ENCODE assay signal across 13 cellular contexts in the genomic region with DNA sequence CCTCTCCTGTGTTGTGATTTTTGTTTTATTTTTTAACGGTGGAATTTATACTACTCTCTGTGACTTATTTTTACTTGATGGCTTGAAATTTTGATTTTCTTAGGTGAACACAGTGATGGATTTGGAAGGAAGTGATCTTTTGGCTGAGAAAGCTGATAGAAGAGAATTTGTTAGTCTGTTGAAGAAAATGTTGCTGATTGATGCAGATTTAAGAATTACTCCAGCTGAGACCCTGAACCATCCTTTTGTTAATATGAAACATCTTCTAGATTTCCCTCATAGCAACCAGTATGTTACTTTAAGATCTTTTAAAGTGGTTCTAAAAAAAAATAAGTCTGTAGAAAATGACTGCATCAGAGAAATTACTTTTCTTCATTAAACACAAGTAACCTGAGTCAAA. TPM values are rescaled to one million over a fixed set of nuclear protein-coding genes. Genes with fewer than 3 reads are reported as not detected.
DNase-seq lines count a peak whose midpoint lies in the region; ATAC-seq and TF ChIP-seq lines count a peak whose summit lies in the region.
"Had no signal": no experiment of that assay in that cellular context is flagged by ENCODE, and none has a peak within 500 bp of the region (broad histone marks: within the 10 kb centered on the region; RNA-seq: fewer than 3 reads in every experiment).

No MANE protein-coding gene starts in this region.

- peak overlapping the region; percentile 26 to 39 for H3K27ac Mint-ChIP-seq in natural killer cell treated with Interleukin-12 subunit alpha and Interleukin-12 subunit beta and Interleukin-15 and Interleukin-18, amount 100 ng/mL, for 72 hours
- no peak overlapping the region for H3K27ac Mint-ChIP-seq in natural killer cell
- peak overlapping the region; percentile 46; the same call in 1 of the 2 replicates for H3K27ac Mint-ChIP-seq in WTC11
- H3K27ac Mint-ChIP-seq in endothelial cell (ENCODE audit: unreplicated experiment), result no peak overlapping the region
- H3K27ac Mint-ChIP-seq: CD4-positive, alpha-beta T cell had no signal

- peaks cover 14% of the 10 kb centered on the region for H3K36me3 ChIP-seq in colonic mucosa
- H3K36me3 ChIP-seq: BE2C had no signal

- H3K9me3 ChIP-seq in colonic mucosa, result no peaks in the 10 kb centered on the region
- H3K9me3 ChIP-seq: BE2C, Caco-2, HAP-1 had no signal

- peaks cover 11% of the 10 kb centered on the region for H3K36me3 Mint-ChIP-seq in natural killer cell treated with Interleukin-12 subunit alpha and Interleukin-12 subunit beta and Interleukin-15 and Interleukin-18, amount 100 ng/mL, for 72 hours
- H3K36me3 Mint-ChIP-seq in natural killer cell (no peaks in the 10 kb centered on the region), WTC11 (peaks cover 17% of the 10 kb centered on the region), endothelial cell (ENCODE audit: low read depth, unreplicated experiment) (peaks cover 5% of the 10 kb centered on the region)

- no peaks in the 10 kb centered on the region for H3K4me1 ChIP-seq in colonic mucosa
- H3K4me1 ChIP-seq: BE2C, Caco-2, HAP-1 had no signal

- no peak for DNase-seq in natural killer cell treated with Interleukin-12 subunit alpha and Interleukin-12 subunit beta and Interleukin-15 and Interleukin-18, amount 100 ng/mL, for 72 hours (ENCODE audit: low spot score)
- DNase-seq in natural killer cell (no peak), WTC11 (ENCODE audit: low spot score) (no peak), endothelial cell (ENCODE audit: low spot score) (no peak), colonic mucosa (no peak), sciatic nerve (ENCODE audit: low spot score) (no peak)
- DNase-seq: ACHN; BE2C; C1 segment of cervical spinal cord; Caco-2; CD4-positive, alpha-beta T cell had no signal

- no peak for ATAC-seq in natural killer cell treated with Interleukin-12 subunit alpha and Interleukin-12 subunit beta and Interleukin-15 and Interleukin-18, amount 100 ng/mL, for 72 hours
- no peak for ATAC-seq in natural killer cell
- no peak for ATAC-seq in WTC11
- no peak for ATAC-seq in HG03432 (IDR thresholded peaks at IDR 0.05; ENCODE audit: unreplicated experiment)
- ATAC-seq in sciatic nerve, result no peak

- no peaks in the 10 kb centered on the region for H3K27me3 Mint-ChIP-seq in natural killer cell treated with Interleukin-12 subunit alpha and Interleukin-12 subunit beta and Interleukin-15 and Interleukin-18, amount 100 ng/mL, for 72 hours
- no peaks in the 10 kb centered on the region for H3K27me3 Mint-ChIP-seq in natural killer cell (ENCODE audit: low read depth in 2 of 2)
- H3K27me3 Mint-ChIP-seq in WTC11 (ENCODE audit: low read depth), result no peaks in the 10 kb centered on the region
- H3K27me3 Mint-ChIP-seq in endothelial cell (ENCODE audit: unreplicated experiment), result peaks cover 2% of the 10 kb centered on the region
- H3K27me3 Mint-ChIP-seq: CD4-positive, alpha-beta T cell had no signal

- CTCF ChIA-PET in WTC11 (lab: Charles Lee), result no interaction called here

- H3K4me1 Mint-ChIP-seq in natural killer cell treated with Interleukin-12 subunit alpha and Interleukin-12 subunit beta and Interleukin-15 and Interleukin-18, amount 100 ng/mL, for 72 hours (ENCODE audit: low read depth in 2 of 2), result peaks cover 4 to 10% of the 10 kb centered on the region in 2 donors
- H3K4me1 Mint-ChIP-seq in natural killer cell (no peaks in the 10 kb centered on the region), WTC11 (no peaks in the 10 kb centered on the region), endothelial cell (ENCODE audit: unreplicated experiment) (no peaks in the 10 kb centered on the region)

- H3K9me3 Mint-ChIP-seq in natural killer cell treated with Interleukin-12 subunit alpha and Interleukin-12 subunit beta and Interleukin-15 and Interleukin-18, amount 100 ng/mL, for 72 hours, result no peaks in the 10 kb centered on the region
- H3K9me3 Mint-ChIP-seq in natural killer cell (no peaks in the 10 kb centered on the region), WTC11 (no peaks in the 10 kb centered on the region), endothelial cell (ENCODE audit: unreplicated experiment) (no peaks in the 10 kb centered on the region)
- H3K9me3 Mint-ChIP-seq: CD4-positive, alpha-beta T cell had no signal

- H3K4me3 Mint-ChIP-seq in natural killer cell treated with Interleukin-12 subunit alpha and Interleukin-12 subunit beta and Interleukin-15 and Interleukin-18, amount 100 ng/mL, for 72 hours, result no peak overlapping the region
- no peak overlapping the region for H3K4me3 Mint-ChIP-seq in natural killer cell
- no peak overlapping the region for H3K4me3 Mint-ChIP-seq in WTC11
- H3K4me3 Mint-ChIP-seq in endothelial cell (ENCODE audit: unreplicated experiment), result peak overlapping the region; percentile 15
- H3K4me3 Mint-ChIP-seq: CD4-positive, alpha-beta T cell had no signal

- intact Hi-C loops in natural killer cell (cut with micrococcal nuclease) (no loop called here), colonic mucosa (cut with DNase I) (no loop called here), sciatic nerve (cut with DNase I) (no loop called here)

- no peaks in the 10 kb centered on the region for H3K27me3 ChIP-seq in colonic mucosa
- H3K27me3 ChIP-seq: BE2C had no signal

- TF ChIP-seq CTCF in natural killer cell (IDR thresholded peaks at IDR 0.05) (no peak), WTC11 (IDR thresholded peaks at IDR 0.05) (no peak), endothelial cell (IDR thresholded peaks at IDR 0.05; ENCODE audit: unreplicated experiment) (no peak), colonic mucosa (IDR thresholded peaks at IDR 0.05) (no peak)

- POLR2A ChIA-PET in WTC11 (lab: Charles Lee), result no interaction called here

- no peak overlapping the region for H3K9ac ChIP-seq in colonic mucosa (ENCODE audit: low read depth in 2 of 2, low read length in 2 of 2)

- no peak overlapping the region for H3K27ac ChIP-seq in colonic mucosa

- H3K4me3 ChIP-seq in colonic mucosa, result no peak overlapping the region
- H3K4me3 ChIP-seq: HAP-1 had no signal

TF ChIP-seq in WTC11, 78 proteins besides CTCF, POLR2A, EP300 and RAD21:
- TF ChIP-seq NR1H2 (CRISPR knock-in tag; IDR thresholded peaks at IDR 0.05) (no peak), SMAD3 (CRISPR knock-in tag; IDR thresholded peaks at IDR 0.05; ENCODE audit: borderline replicate concordance) (no peak)

RNA-seq across cellular contexts. Expression of gene KIAA1549L, which starts 36.7 kb away (rescaled TPM):
- total RNA-seq in natural killer cell treated with Interleukin-12 subunit alpha and Interleukin-12 subunit beta and Interleukin-15 and Interleukin-18, amount 100 ng/mL, for 72 hours, result not detected
- total RNA-seq in natural killer cell (not detected), WTC11 (2021) (1.6 to 1.8 TPM (median 1.6 TPM) in 3 replicates), endothelial cell (ENCODE audit: unreplicated experiment) (9.4 TPM), colonic mucosa (under 1 TPM; 0.72 to 0.89 TPM), sciatic nerve (10.6 TPM)
- total RNA-seq: CD4-positive, alpha-beta T cell had no signal

Comparison
In these comparisons a context has a peak if more than half of its experiments do, and no peak if none do; other contexts are left out.
1. H3K27ac Mint-ChIP-seq: peak in natural killer cell treated with Interleukin-12 subunit alpha and Interleukin-12 subunit beta and Interleukin-15 and Interleukin-18, amount 100 ng/mL, for 72 hours (2 of 2) and WTC11 (single experiment); none in natural killer cell (0 of 2) and endothelial cell (single experiment).